Comparison of ENCODE assay signal across 8 cellular contexts in the genomic region with DNA sequence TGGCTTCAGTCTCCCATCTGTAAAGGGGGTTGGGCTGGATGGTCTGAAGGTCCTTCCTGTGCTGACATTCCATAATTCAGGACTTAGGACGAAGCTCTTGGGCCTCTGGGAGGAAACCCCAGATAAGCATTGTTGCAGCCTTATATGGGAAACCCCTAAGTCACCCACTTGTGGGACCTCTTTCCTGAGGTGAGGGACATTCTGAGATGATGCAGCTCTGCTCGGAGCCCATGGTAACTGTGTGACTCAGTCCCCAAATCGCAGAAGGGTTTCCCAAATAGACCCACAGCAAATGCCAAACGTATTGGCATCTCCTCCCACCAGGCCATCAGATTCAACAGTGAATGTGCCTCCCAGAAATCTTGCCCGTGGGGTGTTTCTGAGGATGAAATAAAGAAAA. TPM values are rescaled to one million over a fixed set of nuclear protein-coding genes. Genes with fewer than 3 reads are reported as not detected.
"Had no signal": no experiment of that assay in that cellular context is flagged by ENCODE, and none has a peak within 500 bp of the region (broad histone marks: within the 10 kb centered on the region; RNA-seq: fewer than 3 reads in every experiment).

No MANE protein-coding gene starts in this region.

RNA-seq across cellular contexts. Expression of a gene that starts 9.4 kb away (rescaled TPM):
- total RNA-seq: OCI-LY7, SJCRH30, SJSA1 had no signal

RNA-seq across cellular contexts. Expression of a gene that starts 47.2 kb away (rescaled TPM):
- total RNA-seq: OCI-LY7, PC-3, Right ventricle myocardium inferior, Right ventricle myocardium superior, SJCRH30, SJSA1, SK-MEL-5 had no signal

RNA-seq across cellular contexts. Expression of a gene that starts 52.9 kb away (rescaled TPM):
- total RNA-seq: OCI-LY7, Peyer's patch, Right ventricle myocardium inferior, Right ventricle myocardium superior, SJCRH30, SJSA1, SK-MEL-5 had no signal
